In genomic region chr17:2303278-2304188, GRCh38 we compare ENCODE assay signal across 8 cellular contexts. TPM values are rescaled to one million over a fixed set of nuclear protein-coding genes. Genes with fewer than 3 reads are reported as not detected.
DNase-seq lines count a peak whose midpoint lies in the region; FAIRE-seq and TF ChIP-seq lines count a peak whose summit lies in the region.

Gene SMG6 (minus strand): TSS chr17:2303785. CDS start chr17:2303720, 65 bp downstream.
Gene SRR (plus strand): TSS chr17:2303950. CDS start chr17:2315561, 11,611 bp downstream.

- peak within 1 kb of the TSS; percentile 95 for H2BK5ac ChIP-seq in neuronal stem cell (ENCODE audit: low read length)

- H3K27ac Mint-ChIP-seq in activated naive CD4-positive, alpha-beta T cell treated with anti-CD3 and anti-CD28 coated beads for 36 hours = peak within 1 kb of the TSS; percentile 70

- peaks cover 45% of the 10 kb centered on the region for H3K4me1 Mint-ChIP-seq in activated naive CD4-positive, alpha-beta T cell treated with anti-CD3 and anti-CD28 coated beads for 36 hours (ENCODE audit: low read depth)

- peak within 1 kb of the TSS; percentile 25 for H3K14ac ChIP-seq in neuronal stem cell (ENCODE audit: low read length)

- H3K4me2 ChIP-seq in neuronal stem cell (ENCODE audit: insufficient read depth, low read length, poor library complexity, severe bottlenecking) = peak within 1 kb of the TSS; percentile 82

- H2BK120ac ChIP-seq in neuronal stem cell (ENCODE audit: low read depth, low read length) = no peak within 1 kb of the TSS

- FAIRE-seq in H54 (lab: Jason Lieb, UNC) (no peak), frontal cortex (lab: Jason Lieb, UNC) (no peak)

- H3K9me3 ChIP-seq in neuronal stem cell (replicated peaks in 1 of 2; ENCODE audit: control insufficient read depth in 2 of 2, insufficient read depth in 1 of 2, low read depth in 1 of 2, low read length in 2 of 2) = peaks cover 0 to 10% of the 10 kb centered on the region in 2 donors

- intact Hi-C loops in activated naive CD4-positive, alpha-beta T cell treated with anti-CD3 and anti-CD28 coated beads for 36 hours (cut with micrococcal nuclease) = loop anchor here (1.0 to 5.0 kb wide), 5 partner anchors 33 to 251 kb away; partner anchors contain the start of gene TSR1

- H3K27me3 Mint-ChIP-seq in activated naive CD4-positive, alpha-beta T cell treated with anti-CD3 and anti-CD28 coated beads for 36 hours (ENCODE audit: low read depth) = no peaks in the 10 kb centered on the region

- no peak within 1 kb of the TSS for H3K4ac ChIP-seq in neuronal stem cell (ENCODE audit: low read length)

- H4K91ac ChIP-seq in neuronal stem cell (ENCODE audit: low read depth, low read length, poor library complexity) = no peak within 1 kb of the TSS

- DNase-seq in GF-D8 (lab: John Stamatoyannopoulos, UW) (peak; percentile 27), H54 (ENCODE audit: insufficient read length, low spot score) (peak; percentile 89), LoVo (ENCODE audit: low spot score) (peak; percentile 87), SK-N-DZ (ENCODE audit: low spot score) (peak; percentile 90), frontal cortex (ENCODE audit: low spot score in 2 of 2) (peak; percentile 98 to 99), neuronal stem cell (ENCODE audit: low spot score) (peak; percentile 92)
- peak; percentile 95 for DNase-seq in activated naive CD4-positive, alpha-beta T cell treated with anti-CD3 and anti-CD28 coated beads for 36 hours

- no peak for TF ChIP-seq CTCF in subcutaneous adipose tissue (IDR thresholded peaks at IDR 0.05; ENCODE audit: low read depth)

- no peaks in the 10 kb centered on the region for H3K9me3 Mint-ChIP-seq in activated naive CD4-positive, alpha-beta T cell treated with anti-CD3 and anti-CD28 coated beads for 36 hours

- peak within 1 kb of the TSS; percentile 91 for H3K4me3 Mint-ChIP-seq in activated naive CD4-positive, alpha-beta T cell treated with anti-CD3 and anti-CD28 coated beads for 36 hours

- H3K36me3 Mint-ChIP-seq in activated naive CD4-positive, alpha-beta T cell treated with anti-CD3 and anti-CD28 coated beads for 36 hours (ENCODE audit: low read depth) = peaks cover 16% of the 10 kb centered on the region

- no peak within 1 kb of the TSS for H2BK12ac ChIP-seq in neuronal stem cell (ENCODE audit: low read length)

- CTCF ChIA-PET in activated naive CD4-positive, alpha-beta T cell treated with anti-CD3 and anti-CD28 coated beads for 36 hours (lab: Charles Lee) = interaction anchor here (0.6 to 1.3 kb wide), 4 partner anchors 33 to 249 kb away, joined by 3 to 4 read pairs (median 3); partner anchors contain the start of genes HIC1 and TSR1

- no peaks in the 10 kb centered on the region for H3K27me3 ChIP-seq in neuronal stem cell (ENCODE audit: control insufficient read depth in 3 of 3, insufficient read depth in 3 of 3, low read depth in 1 of 3, low read length in 3 of 3)

- H3K18ac ChIP-seq in neuronal stem cell (ENCODE audit: low read length) = peak within 1 kb of the TSS; percentile 96

- peak within 1 kb of the TSS; percentile 96 to 97 for H3K4me3 ChIP-seq in neuronal stem cell (ENCODE audit: low read length in 2 of 2)

- H2BK15ac ChIP-seq in neuronal stem cell (ENCODE audit: low read length) = no peak within 1 kb of the TSS

- peak within 1 kb of the TSS; percentile 96 for H3K9ac ChIP-seq in neuronal stem cell (ENCODE audit: low read depth, low read length, poor library complexity)

- no CpG with 5 or more reads among the region's 100 CpGs for WGBS in neuronal stem cell (ENCODE audit: extremely low coverage in 2 of 2, insufficient read length in 2 of 2, insufficient replicate concordance in 1 of 2), 2 donors

- peak; percentile 81 for TF ChIP-seq POLR2A in H54 (IDR thresholded peaks at IDR 0.05; ENCODE audit: low read depth, low read length)

- H3K23ac ChIP-seq in neuronal stem cell (ENCODE audit: low read depth, low read length, poor library complexity) = peak within 1 kb of the TSS; percentile 50

- peak within 1 kb of the TSS; percentile 95 for H3K27ac ChIP-seq in neuronal stem cell (replicated peaks; ENCODE audit: low read length)

- peaks cover 4% of the 10 kb centered on the region for H3K79me1 ChIP-seq in neuronal stem cell (ENCODE audit: low read depth, low read length)

- no peak within 1 kb of the TSS for H2AK5ac ChIP-seq in neuronal stem cell (ENCODE audit: low read depth, low read length)

- H4K8ac ChIP-seq in neuronal stem cell (ENCODE audit: low read depth, low read length) = no peak within 1 kb of the TSS

- peaks cover 15 to 48% of the 10 kb centered on the region in 2 donors for H3K36me3 ChIP-seq in neuronal stem cell (replicated peaks in 1 of 2; ENCODE audit: control insufficient read depth in 2 of 2, insufficient read depth in 2 of 2, low read length in 2 of 2)

- peak within 1 kb of the TSS; percentile 97 for H2AFZ ChIP-seq in neuronal stem cell (ENCODE audit: low read length)

- H3K4me1 ChIP-seq in neuronal stem cell (ENCODE audit: control insufficient read depth in 2 of 2, insufficient read depth in 1 of 2, low read depth in 1 of 2, low read length in 2 of 2) = peaks cover 0 to 5% of the 10 kb centered on the region in 2 donors

RNA-seq across cellular contexts. Expression of gene SMG6, which starts in this region (rescaled TPM):
- polyA plus RNA-seq in SK-N-DZ (2014; cell fraction: cytosol; rRNA removed) = 22.1 and 23.8 TPM in 2 replicates
- 17.4 and 23.0 TPM in 2 replicates for polyA plus RNA-seq in SK-N-DZ (2014; cell fraction: nucleus; rRNA removed)
- total RNA-seq in activated naive CD4-positive, alpha-beta T cell treated with anti-CD3 and anti-CD28 coated beads for 36 hours = 10 to 100 TPM; 18.8 to 20.7 TPM
- 17.5 TPM for total RNA-seq in frontal cortex
- 16.6 TPM for polyA plus RNA-seq in neuronal stem cell (2013, experiment 1 of 2)
- 16.4 TPM for polyA plus RNA-seq in neuronal stem cell (2013, experiment 2 of 2)
- 10 to 100 TPM; 14.5 to 50.7 (median 19.4) TPM for total RNA-seq in subcutaneous adipose tissue

RNA-seq across cellular contexts. Expression of gene SRR, which starts in this region (rescaled TPM):
- polyA plus RNA-seq in SK-N-DZ (2014; cell fraction: cytosol; rRNA removed) = 14.7 and 15.1 TPM in 2 replicates
- 3.7 and 7.4 TPM in 2 replicates for polyA plus RNA-seq in SK-N-DZ (2014; cell fraction: nucleus; rRNA removed)
- 10 to 100 TPM in 1 of 2 experiments, 1 to 10 TPM in 1; 8.9 to 10.2 TPM for total RNA-seq in activated naive CD4-positive, alpha-beta T cell treated with anti-CD3 and anti-CD28 coated beads for 36 hours
- 55.4 TPM for total RNA-seq in frontal cortex
- polyA plus RNA-seq in neuronal stem cell (2013, experiment 1 of 2) = 20.5 TPM
- polyA plus RNA-seq in neuronal stem cell (2013, experiment 2 of 2) = 21.3 TPM
- total RNA-seq in subcutaneous adipose tissue = 10 to 100 TPM in 2 of 4 donors, 1 to 10 TPM in 2; 2.8 to 24.5 (median 12.5) TPM

Comparison
In these comparisons a context has a peak if more than half of its experiments do, and no peak if none do; other contexts are left out.
1. Peak in every context shown above with its lines: DNase-seq, H3K4me3 ChIP-seq and H3K27ac ChIP-seq.
2. DNase-seq: peak in every context shown above with its lines; median percentile 98 in frontal cortex; 95 in activated naive CD4-positive, alpha-beta T cell treated with anti-CD3 and anti-CD28 coated beads for 36 hours; 92 in neuronal stem cell; 90 in SK-N-DZ; 89 in H54; 87 in LoVo; 27 in GF-D8.